Comparison of ENCODE assay signal across 1 cellular context in the genomic region with DNA sequence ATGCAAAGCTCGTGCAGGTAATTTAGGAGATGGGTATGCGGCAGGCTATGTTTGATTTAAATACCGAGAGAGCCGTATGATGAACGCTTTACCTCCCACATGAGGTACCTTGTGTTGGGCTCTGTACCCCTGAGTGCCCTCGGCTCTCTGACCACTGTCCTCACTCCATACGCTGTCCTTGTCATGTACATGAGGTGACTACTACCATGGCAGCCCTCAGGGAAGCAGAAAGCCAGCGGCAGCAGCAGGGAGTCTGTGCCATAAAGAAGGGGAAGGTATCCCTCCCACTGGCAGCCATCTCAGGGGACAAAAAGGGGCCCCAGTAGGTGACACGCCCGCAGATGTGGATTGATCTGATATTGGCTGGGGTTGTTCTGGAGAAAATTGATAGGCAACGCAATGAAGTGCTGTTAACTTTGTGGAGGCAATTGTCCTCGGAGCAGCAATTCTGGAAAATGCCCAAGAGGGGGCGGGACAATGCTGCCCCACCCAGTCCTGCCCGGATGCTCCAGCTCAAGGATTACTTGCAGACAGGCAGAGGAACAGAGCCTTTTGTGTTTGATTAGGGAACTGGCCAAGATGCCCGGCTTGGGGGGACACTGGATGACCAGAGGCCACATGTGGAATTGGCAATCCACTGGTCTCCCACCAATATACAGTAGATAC.
TF ChIP-seq lines count a peak whose summit lies in the region.

No MANE protein-coding gene starts in this region.

TF ChIP-seq in SK-N-SH treated with all-trans-retinoic acid at 6 μM for 48 hours, 23 proteins besides CTCF, POLR2A, EP300 and RAD21 (continued from another document):
- TF ChIP-seq, protein P1, sequence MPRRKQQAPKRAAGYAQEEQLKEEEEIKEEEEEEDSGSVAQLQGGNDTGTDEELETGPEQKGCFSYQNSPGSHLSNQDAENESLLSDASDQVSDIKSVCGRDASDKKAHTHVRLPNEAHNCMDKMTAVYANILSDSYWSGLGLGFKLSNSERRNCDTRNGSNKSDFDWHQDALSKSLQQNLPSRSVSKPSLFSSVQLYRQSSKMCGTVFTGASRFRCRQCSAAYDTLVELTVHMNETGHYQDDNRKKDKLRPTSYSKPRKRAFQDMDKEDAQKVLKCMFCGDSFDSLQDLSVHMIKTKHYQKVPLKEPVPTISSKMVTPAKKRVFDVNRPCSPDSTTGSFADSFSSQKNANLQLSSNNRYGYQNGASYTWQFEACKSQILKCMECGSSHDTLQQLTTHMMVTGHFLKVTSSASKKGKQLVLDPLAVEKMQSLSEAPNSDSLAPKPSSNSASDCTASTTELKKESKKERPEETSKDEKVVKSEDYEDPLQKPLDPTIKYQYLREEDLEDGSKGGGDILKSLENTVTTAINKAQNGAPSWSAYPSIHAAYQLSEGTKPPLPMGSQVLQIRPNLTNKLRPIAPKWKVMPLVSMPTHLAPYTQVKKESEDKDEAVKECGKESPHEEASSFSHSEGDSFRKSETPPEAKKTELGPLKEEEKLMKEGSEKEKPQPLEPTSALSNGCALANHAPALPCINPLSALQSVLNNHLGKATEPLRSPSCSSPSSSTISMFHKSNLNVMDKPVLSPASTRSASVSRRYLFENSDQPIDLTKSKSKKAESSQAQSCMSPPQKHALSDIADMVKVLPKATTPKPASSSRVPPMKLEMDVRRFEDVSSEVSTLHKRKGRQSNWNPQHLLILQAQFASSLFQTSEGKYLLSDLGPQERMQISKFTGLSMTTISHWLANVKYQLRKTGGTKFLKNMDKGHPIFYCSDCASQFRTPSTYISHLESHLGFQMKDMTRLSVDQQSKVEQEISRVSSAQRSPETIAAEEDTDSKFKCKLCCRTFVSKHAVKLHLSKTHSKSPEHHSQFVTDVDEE (CRISPR knock-in tag; IDR thresholded peaks at IDR 0.05) = no peak
- no peak for TF ChIP-seq BACH2 (CRISPR knock-in tag; IDR thresholded peaks at IDR 0.05; ENCODE audit: borderline replicate concordance)
- no peak for TF ChIP-seq GLIS3 (CRISPR knock-in tag; IDR thresholded peaks at IDR 0.05)
- TF ChIP-seq, protein P2, sequence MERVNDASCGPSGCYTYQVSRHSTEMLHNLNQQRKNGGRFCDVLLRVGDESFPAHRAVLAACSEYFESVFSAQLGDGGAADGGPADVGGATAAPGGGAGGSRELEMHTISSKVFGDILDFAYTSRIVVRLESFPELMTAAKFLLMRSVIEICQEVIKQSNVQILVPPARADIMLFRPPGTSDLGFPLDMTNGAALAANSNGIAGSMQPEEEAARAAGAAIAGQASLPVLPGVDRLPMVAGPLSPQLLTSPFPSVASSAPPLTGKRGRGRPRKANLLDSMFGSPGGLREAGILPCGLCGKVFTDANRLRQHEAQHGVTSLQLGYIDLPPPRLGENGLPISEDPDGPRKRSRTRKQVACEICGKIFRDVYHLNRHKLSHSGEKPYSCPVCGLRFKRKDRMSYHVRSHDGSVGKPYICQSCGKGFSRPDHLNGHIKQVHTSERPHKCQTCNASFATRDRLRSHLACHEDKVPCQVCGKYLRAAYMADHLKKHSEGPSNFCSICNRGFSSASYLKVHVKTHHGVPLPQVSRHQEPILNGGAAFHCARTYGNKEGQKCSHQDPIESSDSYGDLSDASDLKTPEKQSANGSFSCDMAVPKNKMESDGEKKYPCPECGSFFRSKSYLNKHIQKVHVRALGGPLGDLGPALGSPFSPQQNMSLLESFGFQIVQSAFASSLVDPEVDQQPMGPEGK (CRISPR knock-in tag; IDR thresholded peaks at IDR 0.05; ENCODE audit: borderline replicate concordance) = no peak
- TF ChIP-seq, protein P3, sequence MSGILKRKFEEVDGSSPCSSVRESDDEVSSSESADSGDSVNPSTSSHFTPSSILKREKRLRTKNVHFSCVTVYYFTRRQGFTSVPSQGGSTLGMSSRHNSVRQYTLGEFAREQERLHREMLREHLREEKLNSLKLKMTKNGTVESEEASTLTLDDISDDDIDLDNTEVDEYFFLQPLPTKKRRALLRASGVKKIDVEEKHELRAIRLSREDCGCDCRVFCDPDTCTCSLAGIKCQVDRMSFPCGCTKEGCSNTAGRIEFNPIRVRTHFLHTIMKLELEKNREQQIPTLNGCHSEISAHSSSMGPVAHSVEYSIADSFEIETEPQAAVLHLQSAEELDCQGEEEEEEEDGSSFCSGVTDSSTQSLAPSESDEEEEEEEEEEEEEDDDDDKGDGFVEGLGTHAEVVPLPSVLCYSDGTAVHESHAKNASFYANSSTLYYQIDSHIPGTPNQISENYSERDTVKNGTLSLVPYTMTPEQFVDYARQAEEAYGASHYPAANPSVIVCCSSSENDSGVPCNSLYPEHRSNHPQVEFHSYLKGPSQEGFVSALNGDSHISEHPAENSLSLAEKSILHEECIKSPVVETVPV (CRISPR knock-in tag; IDR thresholded peaks at IDR 0.05) = no peak
- no peak for TF ChIP-seq ARNTL (CRISPR knock-in tag; IDR thresholded peaks at IDR 0.05; ENCODE audit: borderline replicate concordance, low read depth)
- TF ChIP-seq ISL1 (CRISPR knock-in tag; IDR thresholded peaks at IDR 0.05) = no peak
- TF ChIP-seq CSDC2 (CRISPR knock-in tag; IDR thresholded peaks at IDR 0.05) = no peak
- no peak for TF ChIP-seq ZNF565 (CRISPR knock-in tag; conservative IDR thresholded peaks at IDR 0.05; ENCODE audit: low read depth)
- TF ChIP-seq ZNF70 (CRISPR knock-in tag; IDR thresholded peaks at IDR 0.05) = no peak
- TF ChIP-seq TOX (CRISPR knock-in tag; IDR thresholded peaks at IDR 0.05; ENCODE audit: borderline replicate concordance) = no peak
- TF ChIP-seq, protein P4, sequence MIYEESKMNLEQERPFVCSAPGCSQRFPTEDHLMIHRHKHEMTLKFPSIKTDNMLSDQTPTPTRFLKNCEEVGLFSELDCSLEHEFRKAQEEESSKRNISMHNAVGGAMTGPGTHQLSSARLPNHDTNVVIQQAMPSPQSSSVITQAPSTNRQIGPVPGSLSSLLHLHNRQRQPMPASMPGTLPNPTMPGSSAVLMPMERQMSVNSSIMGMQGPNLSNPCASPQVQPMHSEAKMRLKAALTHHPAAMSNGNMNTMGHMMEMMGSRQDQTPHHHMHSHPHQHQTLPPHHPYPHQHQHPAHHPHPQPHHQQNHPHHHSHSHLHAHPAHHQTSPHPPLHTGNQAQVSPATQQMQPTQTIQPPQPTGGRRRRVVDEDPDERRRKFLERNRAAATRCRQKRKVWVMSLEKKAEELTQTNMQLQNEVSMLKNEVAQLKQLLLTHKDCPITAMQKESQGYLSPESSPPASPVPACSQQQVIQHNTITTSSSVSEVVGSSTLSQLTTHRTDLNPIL (CRISPR knock-in tag; IDR thresholded peaks at IDR 0.05; ENCODE audit: low read depth) = no peak
- TF ChIP-seq OSR1 (CRISPR knock-in tag; IDR thresholded peaks at IDR 0.05) = no peak
- no peak for TF ChIP-seq ZC3H10 (CRISPR knock-in tag; IDR thresholded peaks at IDR 0.05)
TF ChIP-seq in SK-N-SH treated with all-trans-retinoic acid at 6 μM for 48 hours: peak in this region for 0.
